Comparison of ENCODE assay signal across 8 cellular contexts in the genomic region with DNA sequence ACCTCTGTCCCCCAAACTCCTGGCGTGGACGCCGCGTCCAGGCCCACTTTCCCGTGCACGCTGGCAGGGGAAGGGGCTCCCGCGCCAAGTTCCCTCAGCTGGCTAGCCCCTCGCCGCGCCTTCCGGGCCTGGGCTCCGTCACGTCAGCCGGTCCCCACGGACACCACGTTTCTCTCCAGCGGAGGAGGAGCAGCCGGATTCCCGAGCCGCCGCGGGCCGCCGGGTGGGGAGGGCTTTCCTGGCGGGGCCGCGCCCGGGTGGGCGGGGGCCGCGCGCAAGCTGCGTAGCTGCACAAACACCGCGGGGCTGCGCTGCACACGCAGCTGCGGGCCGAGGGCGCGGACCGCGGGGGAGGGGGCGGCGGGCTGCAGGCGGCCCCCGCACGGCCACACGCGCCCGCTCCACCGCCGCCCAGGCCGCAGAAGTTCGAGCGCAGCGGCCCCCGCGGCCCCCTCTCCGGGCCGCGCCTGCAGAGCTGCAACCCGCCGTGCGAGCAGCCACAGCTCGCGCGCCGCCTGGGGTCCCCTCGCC. TPM values are rescaled to one million over a fixed set of nuclear protein-coding genes. Genes with fewer than 3 reads are reported as not detected.
DNase-seq lines count a peak whose midpoint lies in the region; TF ChIP-seq lines count a peak whose summit lies in the region.

No MANE protein-coding gene starts in this region.

- H3K27me3 ChIP-seq in NT2/D1 (ENCODE audit: insufficient read depth, insufficient read length), result peaks cover 18% of the 10 kb centered on the region

- DNase-seq in NCI-H2029 (lab: John Stamatoyannopoulos, UW) (peak; percentile 18), NCI-H2029 treated with DMSO at 0.1 percent for 48 hours (lab: John Stamatoyannopoulos, UW) (no peak), NT2/D1 (ENCODE audit: low read depth, low spot score) (no peak), cardiac septum (ENCODE audit: low spot score) (peak; percentile 87), osteocyte (ENCODE audit: extremely low spot score, unreplicated experiment) (no peak), putamen (ENCODE audit: low spot score) (no peak), SKM-1 treated with dmso at 0.1 percent for 144 hours (lab: John Stamatoyannopoulos, UW; ENCODE audit: unreplicated experiment) (no peak)

- peak overlapping the region; percentile 64 for H3K4me3 ChIP-seq in NT2/D1 (ENCODE audit: insufficient read length, low read depth)

- H3K9ac ChIP-seq in NT2/D1 (ENCODE audit: insufficient read length, low read depth), result peak overlapping the region; percentile 76

- H3K4me1 ChIP-seq in NT2/D1 (ENCODE audit: insufficient read depth, insufficient read length), result peaks cover 11% of the 10 kb centered on the region

- H3K4me1 Mint-ChIP-seq in osteocyte (ENCODE audit: unreplicated experiment), result peaks cover 75% of the 10 kb centered on the region

- H3K27ac Mint-ChIP-seq in osteocyte (ENCODE audit: unreplicated experiment), result peak overlapping the region; percentile 96

- H3K36me3 ChIP-seq in NT2/D1 (ENCODE audit: insufficient read depth, insufficient read length, low read length), result no peaks in the 10 kb centered on the region

- TF ChIP-seq CTCF in osteocyte (IDR thresholded peaks at IDR 0.05), result no peak

- H3K9me3 ChIP-seq in NT2/D1 (ENCODE audit: insufficient read depth, low read length), result no peaks in the 10 kb centered on the region

- intact Hi-C loops in cardiac septum (cut with DNase I), result loop anchor here (2.0 kb wide), 1 partner anchor 32 kb away; no protein-coding TSS in a partner anchor

- H3K36me3 Mint-ChIP-seq in osteocyte (ENCODE audit: unreplicated experiment), result no peaks in the 10 kb centered on the region

- H3K4me3 Mint-ChIP-seq in osteocyte (ENCODE audit: unreplicated experiment), result peak overlapping the region; percentile 84

- no peaks in the 10 kb centered on the region for H3K9me3 Mint-ChIP-seq in osteocyte (ENCODE audit: unreplicated experiment)

- no peaks in the 10 kb centered on the region for H3K27me3 Mint-ChIP-seq in osteocyte (ENCODE audit: unreplicated experiment)

- WGBS in adipose tissue, 3 donors, result 1% methylated on average over 28 to 71 of the region's 71 CpGs

- H3K27ac ChIP-seq in adipose tissue (ENCODE audit: low read depth, low read length), result peak overlapping the region; percentile 95

RNA-seq across cellular contexts. Expression of a gene that starts 45.1 kb away (rescaled TPM):
- 10 to 100 TPM in 2 of 3 donors, 1 to 10 TPM in 1; 7.6 to 41.4 (median 21.6) TPM for polyA plus RNA-seq in adipose tissue
- total RNA-seq in cardiac septum (45.9 TPM), osteocyte (81.4 and 81.8 TPM in 2 replicates)

Comparison
In these comparisons a context has a peak if more than half of its experiments do, and no peak if none do; other contexts are left out.
1. DNase-seq: peak in NCI-H2029 (single experiment) and cardiac septum (single experiment); none in NCI-H2029 treated with DMSO at 0.1 percent for 48 hours (single experiment), NT2/D1 (single experiment), osteocyte (single experiment), putamen (single experiment) and SKM-1 treated with dmso at 0.1 percent for 144 hours (single experiment).